ENCODE assay signal across 8 cellular contexts in genomic region chr19:11142528-11143171, GRCh38. TPM values are rescaled to one million over a fixed set of nuclear protein-coding genes. Genes with fewer than 3 reads are reported as not detected.
DNase-seq lines count a peak whose midpoint lies in the region; ATAC-seq and TF ChIP-seq lines count a peak whose summit lies in the region.

No MANE protein-coding gene starts in this region.

- no peaks in the 10 kb centered on the region for H3K9me3 ChIP-seq in right cardiac atrium (ENCODE audit: control insufficient read depth, low read length)

- no peak overlapping the region for H3K27ac Mint-ChIP-seq in activated CD8-positive, alpha-beta T cell treated with anti-CD3 and anti-CD28 coated beads for 36 hours

- H3K4me1 Mint-ChIP-seq in activated CD8-positive, alpha-beta T cell treated with anti-CD3 and anti-CD28 coated beads for 36 hours (ENCODE audit: low read depth): peaks cover 15% of the 10 kb centered on the region

- H3K27ac ChIP-seq in right cardiac atrium (ENCODE audit: low read length): peak overlapping the region; percentile 91

- H3K36me3 Mint-ChIP-seq in activated CD8-positive, alpha-beta T cell treated with anti-CD3 and anti-CD28 coated beads for 36 hours (ENCODE audit: low read depth): peaks cover 19% of the 10 kb centered on the region

- no peaks in the 10 kb centered on the region for H3K27me3 Mint-ChIP-seq in activated CD8-positive, alpha-beta T cell treated with anti-CD3 and anti-CD28 coated beads for 36 hours

- no peak overlapping the region for H3K4me3 ChIP-seq in right cardiac atrium (ENCODE audit: low read length)
- peak overlapping the region; percentile 17 for H3K4me3 ChIP-seq in retinal pigment epithelial cell (ENCODE audit: low read length)

- no peak overlapping the region for H3K4me3 Mint-ChIP-seq in activated CD8-positive, alpha-beta T cell treated with anti-CD3 and anti-CD28 coated beads for 36 hours

- POLR2A ChIA-PET in activated CD8-positive, alpha-beta T cell treated with anti-CD3 and anti-CD28 coated beads for 36 hours (lab: Charles Lee): interaction anchor here (0.6 to 1.4 kb wide), 2 partner anchors 10 to 12 kb away, joined by 3 read pairs; no protein-coding TSS in a partner anchor

- peak; percentile 79 to 85 for ATAC-seq in right cardiac atrium
- no peak for ATAC-seq in activated CD8-positive, alpha-beta T cell treated with anti-CD3 and anti-CD28 coated beads for 36 hours

- peaks cover 18% of the 10 kb centered on the region for H3K4me1 ChIP-seq in right cardiac atrium (ENCODE audit: control insufficient read depth, insufficient read depth, low read length)

- DNase-seq in NCI-H748 (lab: John Stamatoyannopoulos, UW; ENCODE audit: unreplicated experiment) (peak; percentile 21), NCI-H748 treated with DMSO at 0.1 percent for 48 hours (lab: John Stamatoyannopoulos, UW) (no peak), amygdala (lab: John Stamatoyannopoulos, UW) (peak in 38 of 56 donors; percentile 1 to 77 (median 40)), right cardiac atrium (peak; percentile 95 to 97 (median 97)), retinal pigment epithelial cell (ENCODE audit: low read depth) (peak; percentile 87), NCI-H1436 (lab: John Stamatoyannopoulos, UW) (no peak), cortex of kidney (lab: John Stamatoyannopoulos, UW) (no peak)
- no peak for DNase-seq in activated CD8-positive, alpha-beta T cell treated with anti-CD3 and anti-CD28 coated beads for 36 hours

- no peak for TF ChIP-seq CTCF in retinal pigment epithelial cell (conservative IDR thresholded peaks at IDR 0.05; ENCODE audit: low read depth, low read length)
- no peak for TF ChIP-seq CTCF in activated CD8-positive, alpha-beta T cell treated with anti-CD3 and anti-CD28 coated beads for 36 hours (IDR thresholded peaks at IDR 0.05)

- H3K27me3 ChIP-seq in right cardiac atrium (ENCODE audit: control insufficient read depth, insufficient read depth): no peaks in the 10 kb centered on the region

- CTCF ChIA-PET in activated CD8-positive, alpha-beta T cell treated with anti-CD3 and anti-CD28 coated beads for 36 hours (lab: Charles Lee): interaction anchor here (1.3 kb wide), 1 partner anchor 62 kb away, joined by 4 read pairs; no protein-coding TSS in a partner anchor

- intact Hi-C loops in right cardiac atrium (cut with DNase I): loop anchor here in 1 of 4 donors (5.0 kb wide), 1 partner anchor 55 kb away; the partner anchor contains the start of gene KANK2
- intact Hi-C loops in activated CD8-positive, alpha-beta T cell treated with anti-CD3 and anti-CD28 coated beads for 36 hours (cut with micrococcal nuclease): no loop called here

- 5% methylated on average over 22 of the region's 22 CpGs for WGBS in right cardiac atrium

- H3K9me3 Mint-ChIP-seq in activated CD8-positive, alpha-beta T cell treated with anti-CD3 and anti-CD28 coated beads for 36 hours: no peaks in the 10 kb centered on the region

RNA-seq across cellular contexts. Expression of gene SPC24, which starts 12.9 kb away (rescaled TPM):
- total RNA-seq in right cardiac atrium: 1 to 10 TPM in 3 of 4 donors, under 1 TPM in 1; 0.56 to 4.4 (median 3.4) TPM
- polyA plus RNA-seq in right cardiac atrium: 1.6 TPM
- 10 to 100 TPM; 60.5 to 70.9 TPM for total RNA-seq in activated CD8-positive, alpha-beta T cell treated with anti-CD3 and anti-CD28 coated beads for 36 hours

RNA-seq across cellular contexts. Expression of gene LDLR, which starts 53.4 kb away (rescaled TPM):
- total RNA-seq in right cardiac atrium: 100 to 1,000 TPM in 1 of 4 donors, 10 to 100 TPM in 2, 1 to 10 TPM in 1; 7.6 to 101 (median 21.6) TPM
- polyA plus RNA-seq in right cardiac atrium: 19.3 TPM
- total RNA-seq in activated CD8-positive, alpha-beta T cell treated with anti-CD3 and anti-CD28 coated beads for 36 hours: 10 to 100 TPM; 54.7 to 56.5 TPM

RNA-seq across cellular contexts. Expression of gene KANK2, which starts 54.7 kb away (rescaled TPM):
- 100 to 1,000 TPM; 244 to 324 (median 295) TPM for total RNA-seq in right cardiac atrium
- 259 TPM for polyA plus RNA-seq in right cardiac atrium
- total RNA-seq in activated CD8-positive, alpha-beta T cell treated with anti-CD3 and anti-CD28 coated beads for 36 hours: 1 to 10 TPM; 1.9 to 2.0 TPM

Comparison
In these comparisons a context has a peak if more than half of its experiments do, and no peak if none do; other contexts are left out.
1. DNase-seq: peak in NCI-H748 (single experiment), amygdala (38 of 56), right cardiac atrium (3 of 3) and retinal pigment epithelial cell (single experiment); none in NCI-H748 treated with DMSO at 0.1 percent for 48 hours (single experiment), NCI-H1436 (single experiment), cortex of kidney (single experiment) and activated CD8-positive, alpha-beta T cell treated with anti-CD3 and anti-CD28 coated beads for 36 hours (single experiment).
2. RNA of gene SPC24, which starts 12.9 kb away (total RNA-seq): 60.5 to 70.9 TPM in activated CD8-positive, alpha-beta T cell treated with anti-CD3 and anti-CD28 coated beads for 36 hours; 0.56 to 4.4 TPM in right cardiac atrium; every median in the first group is over 10 times any median in the second.
3. RNA of gene KANK2, which starts 54.7 kb away (total RNA-seq): 244 to 324 TPM in right cardiac atrium; 1.9 to 2.0 TPM in activated CD8-positive, alpha-beta T cell treated with anti-CD3 and anti-CD28 coated beads for 36 hours; every median in the first group is over 10 times any median in the second.